In genomic region chr12:116055895-116056607, GRCh38 we compare ENCODE assay signal across 11 cellular contexts.
"Had no signal": no experiment of that assay in that cellular context is flagged by ENCODE, and none has a peak within 500 bp of the region (broad histone marks: within the 10 kb centered on the region; RNA-seq: fewer than 3 reads in every experiment).

No MANE protein-coding gene starts in this region.

- H3K4me3 ChIP-seq: left lung, psoas muscle, upper lobe of right lung had no signal

- H3K27me3 ChIP-seq: foreskin keratinocyte, left lung, upper lobe of right lung had no signal

- H3K27ac ChIP-seq: foreskin keratinocyte, left lung, psoas muscle, upper lobe of right lung had no signal

- DNase-seq: activated CD8-positive, alpha-beta memory T cell treated with anti-CD3 and anti-CD28 coated beads for 24 hours; activated gamma-delta T cell treated with Interleukin-2 at 50 U/mL for 16 hours; activated T-cell treated with anti-CD3 and anti-CD28 coated beads, Interleukin-2, amount 50 U/mL, for 4 hours; foreskin keratinocyte; left lung; nephron progenitor cell; psoas muscle; stimulated activated naive CD4-positive, alpha-beta T cell treated with Interleukin-2 at 50 U/mL for 16 hours; upper lobe of right lung had no signal

- H3K4me3 Mint-ChIP-seq: activated T-cell treated with anti-CD3 and anti-CD28 coated beads, Interleukin-2, amount 50 U/mL, for 4 hours; nephron progenitor cell had no signal

- H3K36me3 ChIP-seq: left lung, upper lobe of right lung had no signal

- H3K9me3 ChIP-seq: left lung, psoas muscle, upper lobe of right lung had no signal

- H3K27ac Mint-ChIP-seq: nephron progenitor cell had no signal

- H3K9me3 Mint-ChIP-seq: activated T-cell treated with anti-CD3 and anti-CD28 coated beads, Interleukin-2, amount 50 U/mL, for 4 hours; nephron progenitor cell had no signal

- ATAC-seq: activated CD4-positive, CD25-positive, alpha-beta regulatory T cell treated with anti-CD3 and anti-CD28 coated beads, Interleukin-2, amount 50 U/mL, for 24 hours; foreskin keratinocyte; left lung; psoas muscle; sciatic nerve; upper lobe of right lung had no signal
